In genomic region chr4:116303736-116304188, GRCh38 we compare ENCODE assay signal across 26 cellular contexts.
"Had no signal": no experiment of that assay in that cellular context is flagged by ENCODE, and none has a peak within 500 bp of the region (broad histone marks: within the 10 kb centered on the region; RNA-seq: fewer than 3 reads in every experiment).

No MANE protein-coding gene starts in this region.

- H3K4me1 ChIP-seq: stomach, suprapubic skin, testis, thyroid gland, tibial artery, tibial nerve, transverse colon, upper lobe of left lung, upper lobe of right lung, uterus, vagina had no signal

- H3K27ac ChIP-seq: stomach, suprapubic skin, testis, thoracic aorta, thyroid gland, tibial artery, tibial nerve, transverse colon, upper lobe of left lung, upper lobe of right lung, uterus, vagina had no signal

- FAIRE-seq: urothelium cell line had no signal

- H3K36me3 ChIP-seq: stomach, suprapubic skin, thoracic aorta, thyroid gland, tibial artery, tibial nerve, transverse colon, upper lobe of left lung, upper lobe of right lung, uterus, vagina had no signal

- ATAC-seq: stimulated activated effector memory CD8-positive, alpha-beta T cell treated with anti-CD3 and anti-CD28 coated beads, Interleukin-12 subunit alpha, Interleukin-12 subunit beta, amount 100 ng/mL, for 72 hours; stimulated activated memory B cell treated with anti-CD40 and anti-IgM and Interleukin-4, amounts not matched to agents 10 μg/mL and 1 μg/mL and 100 μg/mL, for 72 hours; stimulated activated naive CD8-positive, alpha-beta T cell treated with anti-CD3 and anti-CD28 coated beads, Interleukin-15, amount 100 ng/mL, for 72 hours; stimulated activated naive CD8-positive, alpha-beta T cell treated with anti-CD3 and anti-CD28 coated beads, Interleukin-15, Interleukin-2, amounts not matched to agents 100 U/mL and 50 U/mL, for 24 hours; upper lobe of right lung had no signal

- H3K27me3 ChIP-seq: stomach, suprapubic skin, testis, thyroid gland, tibial artery, tibial nerve, transverse colon, upper lobe of left lung, upper lobe of right lung, uterus, vagina had no signal

- H3K9me3 ChIP-seq: stomach, suprapubic skin, testis, thoracic aorta, thyroid gland, tibial artery, tibial nerve, transverse colon, upper lobe of left lung, upper lobe of right lung, uterus, vagina had no signal

- H3K4me3 ChIP-seq: stomach, suprapubic skin, testis, thoracic aorta, thyroid gland, tibial artery, tibial nerve, transverse colon, upper lobe of left lung, upper lobe of right lung, uterus, vagina had no signal

- DNase-seq: stimulated activated CD4-positive, alpha-beta T cell treated with anti-CD3 and anti-CD28 coated beads, Interleukin-2, amount 100 ng/mL, for 48 hours; stimulated activated CD4-positive, alpha-beta T cell treated with anti-CD3 and anti-CD28 coated beads, Interleukin-4, amount 100 ng/mL, for 1 hour; stimulated activated CD4-positive, alpha-beta T cell treated with anti-CD3 and anti-CD28 coated beads, Interleukin-4, amount 100 ng/mL, for 24 hours; stimulated activated CD4-positive, alpha-beta T cell treated with anti-CD3 and anti-CD28 coated beads, Interleukin-4, amount 100 ng/mL, for 4 hours; stimulated activated CD8-positive, alpha-beta memory T cell treated with anti-CD3 and anti-CD28 coated beads, Interleukin-4, amount 100 ng/mL, for 48 hours; stimulated activated naive B cell treated with anti-CD40 and anti-IgM and Interleukin-4, amounts not matched to agents 10 μg/mL and 1 μg/mL and 100 μg/mL, for 72 hours; stimulated activated naive CD4-positive, alpha-beta T cell; stimulated activated naive CD4-positive, alpha-beta T cell treated with Interleukin-2 at 50 U/mL for 16 hours; stimulated activated naive CD8-positive, alpha-beta T cell treated with anti-CD3 and anti-CD28 coated beads, Interleukin-15, amount 100 ng/mL, for 72 hours; stimulated activated naive CD8-positive, alpha-beta T cell treated with anti-CD3 and anti-CD28 coated beads, Interleukin-15, Interleukin-2, amounts not matched to agents 100 U/mL and 50 U/mL, for 24 hours; stomach; substantia nigra; testis; thyroid gland; tibial artery; transverse colon; upper lobe of left lung; upper lobe of right lung; uterus had no signal
